Comparison of ENCODE assay signal across 8 cellular contexts in the genomic region with DNA sequence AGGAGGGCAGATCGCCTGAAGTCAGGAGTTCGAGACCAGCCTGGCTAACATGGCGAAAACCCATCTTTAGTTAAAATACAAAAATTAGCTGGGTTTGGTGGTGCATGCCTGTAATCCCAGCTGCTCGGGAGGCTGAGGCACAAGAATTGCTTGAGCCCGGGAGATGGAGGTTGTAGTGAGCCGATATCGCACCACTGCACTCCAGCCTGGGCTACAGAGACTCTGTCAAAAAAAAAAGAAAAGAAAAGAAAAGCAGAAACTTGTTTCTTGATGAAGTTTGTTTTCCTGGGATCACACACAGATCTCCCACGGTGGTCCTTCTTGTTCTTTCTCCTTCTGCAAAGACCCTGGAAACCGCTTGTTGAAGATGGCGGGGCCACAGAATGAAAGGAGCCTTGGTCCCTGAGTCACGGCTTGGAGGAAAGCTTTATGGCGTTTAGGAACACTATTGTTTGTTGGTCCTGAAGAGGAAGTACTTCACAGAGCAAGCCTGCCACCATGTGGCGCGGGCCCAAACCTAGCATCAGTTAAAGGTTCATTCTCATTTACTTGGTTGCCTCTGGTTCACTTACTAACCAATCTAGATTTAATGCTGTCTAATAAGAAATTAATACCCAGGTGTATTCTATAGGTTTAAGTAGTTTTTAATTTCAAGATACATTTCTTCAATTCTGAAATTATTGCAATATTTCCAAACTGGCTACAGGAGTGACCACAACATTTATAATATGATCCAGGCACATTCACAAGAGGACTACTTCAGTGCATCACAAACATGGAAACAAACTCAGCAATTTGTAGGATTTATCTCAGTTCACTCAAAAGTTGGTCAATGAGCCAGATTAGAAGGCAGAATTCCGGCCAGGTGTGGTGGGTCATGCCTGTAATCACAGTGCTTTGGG.
DNase-seq lines count a peak whose midpoint lies in the region; ATAC-seq lines count a peak whose summit lies in the region.

No MANE protein-coding gene starts in this region.

- DNase-seq in AG20443 (ENCODE audit: low spot score) (peak; percentile 90), NCI-H446 (lab: John Stamatoyannopoulos, UW) (peak; percentile 47 to 72), caudate nucleus (lab: John Stamatoyannopoulos, UW) (peak in 60 of 61 donors; percentile 28 to 95 (median 68)), kidney glomerular epithelial cell (lab: John Stamatoyannopoulos, UW) (peak; percentile 76)
- DNase-seq in activated CD4-positive, CD25-positive, alpha-beta regulatory T cell (lab: John Stamatoyannopoulos, UW): peak; percentile 41 to 67 (median 60)
- DNase-seq in stimulated activated CD4-positive, alpha-beta T cell treated with anti-CD3 and anti-CD28 coated beads, Interleukin-15, amount 100 ng/mL, for 24 hours: peak; percentile 86

- ATAC-seq in GM19043 (IDR thresholded peaks at IDR 0.05; ENCODE audit: low read depth, unreplicated experiment) (peak; percentile 89), HG03378 (IDR thresholded peaks at IDR 0.05; ENCODE audit: unreplicated experiment) (peak; percentile 92)

- H3K27ac ChIP-seq in caudate nucleus (ENCODE audit: low read depth, low read length): no peak overlapping the region
